In the genomic region with DNA sequence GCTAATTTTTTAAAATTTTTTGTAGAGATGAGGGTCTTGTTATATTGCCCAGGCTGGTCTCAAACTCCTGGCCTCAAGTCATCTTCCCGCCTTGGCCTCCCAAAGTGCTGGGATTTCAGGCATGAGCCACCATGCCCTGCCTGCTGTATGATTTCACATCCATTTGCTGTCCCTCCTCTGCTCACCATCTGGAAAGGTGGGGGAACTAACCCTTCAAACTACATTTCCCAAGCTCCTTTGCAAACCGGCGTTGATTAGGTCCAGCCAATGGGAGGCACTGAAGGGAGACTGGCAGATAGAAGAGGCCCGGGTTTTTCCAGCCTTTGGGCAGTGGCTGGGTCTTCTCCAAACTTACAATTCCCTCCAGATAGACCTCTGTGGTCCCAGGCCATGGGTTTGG, we compare ENCODE assay signal across 1 cellular context.
TF ChIP-seq lines count a peak whose summit lies in the region.

No MANE protein-coding gene starts in this region.

TF ChIP-seq in K562, 482 proteins besides CTCF, POLR2A, EP300 and RAD21 (continued from another document):
- TF ChIP-seq, protein P1, sequence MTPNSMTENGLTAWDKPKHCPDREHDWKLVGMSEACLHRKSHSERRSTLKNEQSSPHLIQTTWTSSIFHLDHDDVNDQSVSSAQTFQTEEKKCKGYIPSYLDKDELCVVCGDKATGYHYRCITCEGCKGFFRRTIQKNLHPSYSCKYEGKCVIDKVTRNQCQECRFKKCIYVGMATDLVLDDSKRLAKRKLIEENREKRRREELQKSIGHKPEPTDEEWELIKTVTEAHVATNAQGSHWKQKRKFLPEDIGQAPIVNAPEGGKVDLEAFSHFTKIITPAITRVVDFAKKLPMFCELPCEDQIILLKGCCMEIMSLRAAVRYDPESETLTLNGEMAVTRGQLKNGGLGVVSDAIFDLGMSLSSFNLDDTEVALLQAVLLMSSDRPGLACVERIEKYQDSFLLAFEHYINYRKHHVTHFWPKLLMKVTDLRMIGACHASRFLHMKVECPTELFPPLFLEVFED (CRISPR knock-in tag; conservative IDR thresholded peaks at IDR 0.05) = no peak
- TF ChIP-seq, protein P2, sequence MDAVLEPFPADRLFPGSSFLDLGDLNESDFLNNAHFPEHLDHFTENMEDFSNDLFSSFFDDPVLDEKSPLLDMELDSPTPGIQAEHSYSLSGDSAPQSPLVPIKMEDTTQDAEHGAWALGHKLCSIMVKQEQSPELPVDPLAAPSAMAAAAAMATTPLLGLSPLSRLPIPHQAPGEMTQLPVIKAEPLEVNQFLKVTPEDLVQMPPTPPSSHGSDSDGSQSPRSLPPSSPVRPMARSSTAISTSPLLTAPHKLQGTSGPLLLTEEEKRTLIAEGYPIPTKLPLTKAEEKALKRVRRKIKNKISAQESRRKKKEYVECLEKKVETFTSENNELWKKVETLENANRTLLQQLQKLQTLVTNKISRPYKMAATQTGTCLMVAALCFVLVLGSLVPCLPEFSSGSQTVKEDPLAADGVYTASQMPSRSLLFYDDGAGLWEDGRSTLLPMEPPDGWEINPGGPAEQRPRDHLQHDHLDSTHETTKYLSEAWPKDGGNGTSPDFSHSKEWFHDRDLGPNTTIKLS (IDR thresholded peaks at IDR 0.05; ENCODE audit: borderline replicate concordance, low read depth) = no peak
- peak; percentile 39; the same call in 1 of the 2 replicates for TF ChIP-seq CREM (IDR thresholded peaks at IDR 0.05; ENCODE audit: low read depth)
- no peak for TF ChIP-seq C11orf30 (IDR thresholded peaks at IDR 0.05; ENCODE audit: low read depth)
- no peak for TF ChIP-seq KLF16 (IDR thresholded peaks at IDR 0.05)
- no peak for TF ChIP-seq TOE1 (IDR thresholded peaks at IDR 0.05; ENCODE audit: borderline replicate concordance)
- TF ChIP-seq TOE1 (CRISPR knock-in tag; IDR thresholded peaks at IDR 0.05; ENCODE audit: borderline replicate concordance, low read depth) = no peak
- TF ChIP-seq SMARCB1 (IDR thresholded peaks at IDR 0.05; ENCODE audit: insufficient read length, low read depth) = no peak
- TF ChIP-seq SREBF1 (IDR thresholded peaks at IDR 0.05; ENCODE audit: borderline replicate concordance, low read depth, low read length) = no peak
- TF ChIP-seq SIX5 (IDR thresholded peaks at IDR 0.05; ENCODE audit: borderline replicate concordance in 1 of 2, insufficient read depth in 1 of 2, low read depth in 1 of 2, low read length in 2 of 2) = peak; percentile 68 to 70
- TF ChIP-seq JUND (IDR thresholded peaks at IDR 0.05; ENCODE audit: borderline replicate concordance, low read depth, low read length) = no peak
- TF ChIP-seq JUND (tag; IDR thresholded peaks at IDR 0.05; ENCODE audit: borderline replicate concordance, low read depth, low read length) = no peak
- no peak for TF ChIP-seq ZSCAN29 (IDR thresholded peaks at IDR 0.05)
- TF ChIP-seq ATF1 (CRISPR knock-in tag; IDR thresholded peaks at IDR 0.05) = no peak
- 0 out of 2 replicates have a peak, but pooled peaks have one; percentile 13 for TF ChIP-seq ATF1 (tag; IDR thresholded peaks at IDR 0.05)
- TF ChIP-seq DNMT1 (IDR thresholded peaks at IDR 0.05) = no peak
- no peak for TF ChIP-seq CBX1 (IDR thresholded peaks at IDR 0.05; ENCODE audit: low read depth)
- no peak for TF ChIP-seq ZNF133 (CRISPR knock-in tag; IDR thresholded peaks at IDR 0.05)
- no peak for TF ChIP-seq CREBBP (IDR thresholded peaks at IDR 0.05; ENCODE audit: low read depth, low read length)
- no peak for TF ChIP-seq CBFA2T3 (IDR thresholded peaks at IDR 0.05)
- TF ChIP-seq, protein P3, sequence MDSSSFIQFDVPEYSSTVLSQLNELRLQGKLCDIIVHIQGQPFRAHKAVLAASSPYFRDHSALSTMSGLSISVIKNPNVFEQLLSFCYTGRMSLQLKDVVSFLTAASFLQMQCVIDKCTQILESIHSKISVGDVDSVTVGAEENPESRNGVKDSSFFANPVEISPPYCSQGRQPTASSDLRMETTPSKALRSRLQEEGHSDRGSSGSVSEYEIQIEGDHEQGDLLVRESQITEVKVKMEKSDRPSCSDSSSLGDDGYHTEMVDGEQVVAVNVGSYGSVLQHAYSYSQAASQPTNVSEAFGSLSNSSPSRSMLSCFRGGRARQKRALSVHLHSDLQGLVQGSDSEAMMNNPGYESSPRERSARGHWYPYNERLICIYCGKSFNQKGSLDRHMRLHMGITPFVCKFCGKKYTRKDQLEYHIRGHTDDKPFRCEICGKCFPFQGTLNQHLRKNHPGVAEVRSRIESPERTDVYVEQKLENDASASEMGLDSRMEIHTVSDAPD (CRISPR knock-in tag; IDR thresholded peaks at IDR 0.05) = no peak
- no peak for TF ChIP-seq SREBF2 (CRISPR knock-in tag; IDR thresholded peaks at IDR 0.05)
- TF ChIP-seq ILF3 (IDR thresholded peaks at IDR 0.05; ENCODE audit: borderline replicate concordance) = no peak
- TF ChIP-seq ZNF146 (CRISPR knock-in tag; IDR thresholded peaks at IDR 0.05; ENCODE audit: unreplicated experiment) = no peak
- TF ChIP-seq, protein P4, sequence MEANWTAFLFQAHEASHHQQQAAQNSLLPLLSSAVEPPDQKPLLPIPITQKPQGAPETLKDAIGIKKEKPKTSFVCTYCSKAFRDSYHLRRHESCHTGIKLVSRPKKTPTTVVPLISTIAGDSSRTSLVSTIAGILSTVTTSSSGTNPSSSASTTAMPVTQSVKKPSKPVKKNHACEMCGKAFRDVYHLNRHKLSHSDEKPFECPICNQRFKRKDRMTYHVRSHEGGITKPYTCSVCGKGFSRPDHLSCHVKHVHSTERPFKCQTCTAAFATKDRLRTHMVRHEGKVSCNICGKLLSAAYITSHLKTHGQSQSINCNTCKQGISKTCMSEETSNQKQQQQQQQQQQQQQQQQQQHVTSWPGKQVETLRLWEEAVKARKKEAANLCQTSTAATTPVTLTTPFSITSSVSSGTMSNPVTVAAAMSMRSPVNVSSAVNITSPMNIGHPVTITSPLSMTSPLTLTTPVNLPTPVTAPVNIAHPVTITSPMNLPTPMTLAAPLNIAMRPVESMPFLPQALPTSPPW (CRISPR knock-in tag; IDR thresholded peaks at IDR 0.05) = no peak
- TF ChIP-seq ZSCAN32 (CRISPR knock-in tag; IDR thresholded peaks at IDR 0.05) = no peak
- no peak for TF ChIP-seq MTF1 (CRISPR knock-in tag; IDR thresholded peaks at IDR 0.05; ENCODE audit: borderline replicate concordance)
- TF ChIP-seq, protein P5, sequence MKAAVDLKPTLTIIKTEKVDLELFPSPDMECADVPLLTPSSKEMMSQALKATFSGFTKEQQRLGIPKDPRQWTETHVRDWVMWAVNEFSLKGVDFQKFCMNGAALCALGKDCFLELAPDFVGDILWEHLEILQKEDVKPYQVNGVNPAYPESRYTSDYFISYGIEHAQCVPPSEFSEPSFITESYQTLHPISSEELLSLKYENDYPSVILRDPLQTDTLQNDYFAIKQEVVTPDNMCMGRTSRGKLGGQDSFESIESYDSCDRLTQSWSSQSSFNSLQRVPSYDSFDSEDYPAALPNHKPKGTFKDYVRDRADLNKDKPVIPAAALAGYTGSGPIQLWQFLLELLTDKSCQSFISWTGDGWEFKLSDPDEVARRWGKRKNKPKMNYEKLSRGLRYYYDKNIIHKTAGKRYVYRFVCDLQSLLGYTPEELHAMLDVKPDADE (conservative IDR thresholded peaks at IDR 0.05; ENCODE audit: control insufficient read depth, low read depth, low read length) = 0 out of 2 replicates have a peak, but pooled peaks have one; percentile 38
- TF ChIP-seq DIDO1 (tag; IDR thresholded peaks at IDR 0.05; ENCODE audit: low read depth) = no peak
- TF ChIP-seq MEIS2 (IDR thresholded peaks at IDR 0.05; ENCODE audit: partially characterized antibody) = no peak
- no peak for TF ChIP-seq ZNF165 (CRISPR knock-in tag; IDR thresholded peaks at IDR 0.05; ENCODE audit: borderline replicate concordance)
- TF ChIP-seq ZFPM2 (CRISPR knock-in tag; IDR thresholded peaks at IDR 0.05) = no peak
- no peak for TF ChIP-seq TFAM (CRISPR knock-in tag; conservative IDR thresholded peaks at IDR 0.05)
- TF ChIP-seq TRIM24 (IDR thresholded peaks at IDR 0.05) = no peak
- TF ChIP-seq, protein P6, sequence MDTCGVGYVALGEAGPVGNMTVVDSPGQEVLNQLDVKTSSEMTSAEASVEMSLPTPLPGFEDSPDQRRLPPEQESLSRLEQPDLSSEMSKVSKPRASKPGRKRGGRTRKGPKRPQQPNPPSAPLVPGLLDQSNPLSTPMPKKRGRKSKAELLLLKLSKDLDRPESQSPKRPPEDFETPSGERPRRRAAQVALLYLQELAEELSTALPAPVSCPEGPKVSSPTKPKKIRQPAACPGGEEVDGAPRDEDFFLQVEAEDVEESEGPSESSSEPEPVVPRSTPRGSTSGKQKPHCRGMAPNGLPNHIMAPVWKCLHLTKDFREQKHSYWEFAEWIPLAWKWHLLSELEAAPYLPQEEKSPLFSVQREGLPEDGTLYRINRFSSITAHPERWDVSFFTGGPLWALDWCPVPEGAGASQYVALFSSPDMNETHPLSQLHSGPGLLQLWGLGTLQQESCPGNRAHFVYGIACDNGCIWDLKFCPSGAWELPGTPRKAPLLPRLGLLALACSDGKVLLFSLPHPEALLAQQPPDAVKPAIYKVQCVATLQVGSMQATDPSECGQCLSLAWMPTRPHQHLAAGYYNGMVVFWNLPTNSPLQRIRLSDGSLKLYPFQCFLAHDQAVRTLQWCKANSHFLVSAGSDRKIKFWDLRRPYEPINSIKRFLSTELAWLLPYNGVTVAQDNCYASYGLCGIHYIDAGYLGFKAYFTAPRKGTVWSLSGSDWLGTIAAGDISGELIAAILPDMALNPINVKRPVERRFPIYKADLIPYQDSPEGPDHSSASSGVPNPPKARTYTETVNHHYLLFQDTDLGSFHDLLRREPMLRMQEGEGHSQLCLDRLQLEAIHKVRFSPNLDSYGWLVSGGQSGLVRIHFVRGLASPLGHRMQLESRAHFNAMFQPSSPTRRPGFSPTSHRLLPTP (IDR thresholded peaks at IDR 0.05; ENCODE audit: borderline replicate concordance, extremely low read depth, insufficient read length) = no peak
- TF ChIP-seq YY1 (IDR thresholded peaks at IDR 0.05; ENCODE audit: borderline replicate concordance in 1 of 3, control insufficient read depth in 1 of 3, extremely low read depth in 1 of 3, insufficient read depth in 3 of 3, insufficient read length in 1 of 3, insufficient replicate concordance in 2 of 3, low read depth in 1 of 3, low read length in 2 of 3) = peak in 1 of 3 experiments; percentile 24
